26 cellular contexts compared by ENCODE assay signal in genomic region chr1:27052527-27052926, GRCh38. TPM values are rescaled to one million over a fixed set of nuclear protein-coding genes. Genes with fewer than 3 reads are reported as not detected.
"Had no signal": no experiment of that assay in that cellular context is flagged by ENCODE, and none has a peak within 500 bp of the region (broad histone marks: within the 10 kb centered on the region; RNA-seq: fewer than 3 reads in every experiment).

No MANE protein-coding gene starts in this region.

- FAIRE-seq: astrocyte, bronchial epithelial cell, frontal cortex had no signal

- DNase-seq: activated CD4-positive, alpha-beta memory T cell treated with anti-CD3 and anti-CD28 coated beads, Interleukin-2, amount 10 ng/mL, durations not matched to agents 7 days and 5 days; activated CD4-positive, alpha-beta T cell treated with anti-CD3 and anti-CD28 coated beads for 1 hour; activated CD4-positive, alpha-beta T cell treated with anti-CD3 and anti-CD28 coated beads for 4 hours; activated CD4-positive, alpha-beta T cell treated with anti-CD3 and anti-CD28 coated beads, Interleukin-2, amount 10 ng/mL, durations not matched to agents 7 days and 5 days; activated CD4-positive, alpha-beta T cell treated with anti-CD3 and anti-CD28 coated beads, Interleukin-2, amount 50 U/mL, for 4 hours; activated CD8-positive, alpha-beta memory T cell treated with anti-CD3 and anti-CD28 coated beads, Interleukin-2, amount 50 U/mL, for 48 hours; activated gamma-delta T cell; activated naive CD4-positive, alpha-beta T cell; activated naive CD4-positive, alpha-beta T cell treated with anti-CD3 and anti-CD28 coated beads, Interleukin-2, amount 10 ng/mL, durations not matched to agents 7 days and 5 days; activated T-cell treated with anti-CD3 and anti-CD28 coated beads for 4 hours; activated T-cell treated with anti-CD3 and anti-CD28 coated beads, Interleukin-2, amount 50 U/mL, for 24 hours; activated T-cell treated with anti-CD3 and anti-CD28 coated beads, Interleukin-2, amount 50 U/mL, for 72 hours; amniotic stem cell; anterior cingulate cortex; brain microvascular endothelial cell; dorsolateral prefrontal cortex; effector memory CD4-positive, alpha-beta T cell; endodermal cell; foreskin fibroblast; head of caudate nucleus; T-helper 2 cell had no signal

- H3K27ac ChIP-seq: brain microvascular endothelial cell, coronary artery, dorsolateral prefrontal cortex had no signal

- ATAC-seq: activated T-cell treated with anti-CD3 and anti-CD28 coated beads, Interleukin-2, amount 50 U/mL, for 72 hours; esophagus mucosa had no signal

- H3K36me3 ChIP-seq: brain microvascular endothelial cell had no signal

- H3K27me3 ChIP-seq: brain microvascular endothelial cell, dorsolateral prefrontal cortex had no signal

- H3K4me3 ChIP-seq: coronary artery, dorsolateral prefrontal cortex had no signal

RNA-seq across cellular contexts. Expression of gene TENT5B, which starts 39.9 kb away (rescaled TPM):
- total RNA-seq: activated CD4-positive, alpha-beta memory T cell treated with anti-CD3 and anti-CD28 coated beads, Interleukin-2, amount 10 ng/mL, durations not matched to agents 7 days and 5 days; activated CD4-positive, alpha-beta T cell treated with anti-CD3 and anti-CD28 coated beads, Interleukin-2, amount 10 ng/mL, durations not matched to agents 7 days and 5 days; frontal cortex had no signal

RNA-seq across cellular contexts. Expression of gene TRNP1, which starts 59.0 kb away (rescaled TPM):
- total RNA-seq: activated CD4-positive, alpha-beta memory T cell treated with anti-CD3 and anti-CD28 coated beads, Interleukin-2, amount 10 ng/mL, durations not matched to agents 7 days and 5 days; activated CD4-positive, alpha-beta T cell treated with anti-CD3 and anti-CD28 coated beads, Interleukin-2, amount 10 ng/mL, durations not matched to agents 7 days and 5 days had no signal
